In the genomic region with DNA sequence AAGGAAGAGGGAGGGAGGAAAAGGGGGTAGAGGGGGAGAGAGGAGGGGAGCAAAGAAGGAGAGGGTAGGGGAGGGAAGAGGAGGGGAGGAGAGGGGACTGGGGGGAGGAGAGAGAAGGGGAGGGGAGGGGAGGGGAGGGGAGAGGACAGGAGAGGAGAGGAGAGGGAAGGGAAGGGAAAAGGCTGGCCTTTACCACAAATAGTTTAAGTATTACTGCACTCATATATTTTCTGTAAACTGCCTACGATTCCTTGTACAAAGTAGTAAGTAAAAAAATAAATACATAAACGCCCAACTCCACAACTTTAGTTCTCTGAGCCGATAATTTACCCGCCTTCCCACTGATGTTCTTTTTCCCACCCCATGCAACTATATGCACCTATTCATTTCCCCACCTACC, we compare ENCODE assay signal across 27 cellular contexts. TPM values are rescaled to one million over a fixed set of nuclear protein-coding genes. Genes with fewer than 3 reads are reported as not detected.
"Had no signal": no experiment of that assay in that cellular context is flagged by ENCODE, and none has a peak within 500 bp of the region (broad histone marks: within the 10 kb centered on the region; RNA-seq: fewer than 3 reads in every experiment).

No MANE protein-coding gene starts in this region.

- H3K4me3 ChIP-seq: PC-9, SJCRH30, SK-N-MC had no signal

- ATAC-seq: Panc1, Right ventricle myocardium inferior, SK-N-SH treated with all-trans-retinoic acid at 6 μM for 48 hours, T-cell had no signal

- H3K36me3 ChIP-seq: SJCRH30 had no signal

- DNase-seq: Karpas-422, MM.1S, MV-4-11, NCI-H1105, NCI-H1417 treated with DMSO at 0.1 percent for 48 hours, NCI-H1436 treated with DMSO at 0.1 percent for 48 hours, NCI-H1694 treated with DMSO at 0.1 percent for 48 hours, NCI-H187 treated with DMSO at 0.1 percent for 48 hours, NCI-H2171 treated with DMSO at 0.1 percent for 48 hours, NCI-H2227 treated with DMSO at 0.1 percent for 48 hours, NCI-H446, NCI-H524 treated with DMSO at 0.1 percent for 48 hours, NCI-H526 treated with DMSO at 0.1 percent for 48 hours, PC-9, SIG-M5, SJCRH30, T-cell had no signal

- H3K27me3 ChIP-seq: SJCRH30 had no signal

- H3K27ac ChIP-seq: KMS-11, PC-9, RWPE1, SJCRH30, SK-N-MC had no signal

- FAIRE-seq: RCC 7860 had no signal

- H3K4me2 ChIP-seq: KMS-11, PC-9 had no signal

- H3K9ac ChIP-seq: KMS-11 had no signal

- H2AFZ ChIP-seq: PC-9 had no signal

- H3K4me1 ChIP-seq: SJCRH30 had no signal

RNA-seq across cellular contexts. Expression of a gene that starts 23.7 kb away (rescaled TPM):
- total RNA-seq: NCI-H460, OCI-LY7, RPMI7951, SJCRH30 had no signal
